In the genomic region with DNA sequence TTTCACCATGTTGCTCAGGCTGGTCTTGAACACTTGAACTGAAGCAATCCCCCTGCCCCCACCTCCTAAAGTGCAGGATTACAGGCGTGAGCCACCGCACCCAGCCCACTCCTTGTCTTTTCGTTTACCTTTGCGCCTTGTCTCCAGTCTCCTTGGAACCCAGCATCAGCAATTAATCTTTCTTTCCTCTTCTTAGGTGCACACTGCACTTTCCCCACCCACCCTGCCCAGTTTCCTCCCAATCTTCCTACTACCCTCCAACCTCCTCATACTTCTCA, we compare ENCODE assay signal across 11 cellular contexts. TPM values are rescaled to one million over a fixed set of nuclear protein-coding genes. Genes with fewer than 3 reads are reported as not detected.
DNase-seq lines count a peak whose midpoint lies in the region; ATAC-seq, FAIRE-seq and TF ChIP-seq lines count a peak whose summit lies in the region.
"Had no signal": no experiment of that assay in that cellular context is flagged by ENCODE, and none has a peak within 500 bp of the region (broad histone marks: within the 10 kb centered on the region; RNA-seq: fewer than 3 reads in every experiment).

No MANE protein-coding gene starts in this region.

- TF ChIP-seq POLR2A in K562 (conservative IDR thresholded peaks at IDR 0.05): no peak
- no peak for TF ChIP-seq POLR2A in erythroblast (IDR thresholded peaks at IDR 0.05; ENCODE audit: low read length)

- H3K79me2 ChIP-seq in K562 (ENCODE audit: control insufficient read depth, insufficient read depth, low read length): no peaks in the 10 kb centered on the region

- peaks cover 50% of the 10 kb centered on the region for H3K4me1 Mint-ChIP-seq in stimulated activated naive CD8-positive, alpha-beta T cell treated with anti-CD3 and anti-CD28 coated beads, Interleukin-15, amount 100 ng/mL, for 72 hours

- CTCF ChIA-PET in K562 (lab: Yijun Ruan, JAX; ENCODE audit: low intra/inter-chr PET ratio): no interaction called here

- peak overlapping the region; percentile 70 to 84 for H3K4me3 Mint-ChIP-seq in stimulated activated naive CD8-positive, alpha-beta T cell treated with anti-CD3 and anti-CD28 coated beads, Interleukin-15, amount 100 ng/mL, for 72 hours

- H2AFZ ChIP-seq in K562 (ENCODE audit: low read depth, low read length) (peak overlapping the region; percentile 97), mesenchymal stem cell (ENCODE audit: low read depth, low read length) (no peak overlapping the region)

- H4K8ac ChIP-seq in mesenchymal stem cell (ENCODE audit: low read length): peak overlapping the region; percentile 71

- H3K4me1 ChIP-seq in K562 (replicated peaks in 1 of 2; ENCODE audit: control insufficient read depth in 2 of 2, insufficient read depth in 2 of 2, low read length in 2 of 2) (peaks cover 10 to 35% of the 10 kb centered on the region in 2 experiments; a peak in 4 of 5 replicates), mesenchymal stem cell (ENCODE audit: control insufficient read depth, insufficient read depth, low read depth, low read length) (peaks cover 26% of the 10 kb centered on the region)

- no peaks in the 10 kb centered on the region for H3K9me3 Mint-ChIP-seq in stimulated activated naive CD8-positive, alpha-beta T cell treated with anti-CD3 and anti-CD28 coated beads, Interleukin-15, amount 100 ng/mL, for 72 hours

- H3K9ac ChIP-seq in K562 (ENCODE audit: insufficient read depth in 1 of 2, low read depth in 2 of 2, low read length in 2 of 2) (peak overlapping the region; percentile 63 to 89; a peak in 3 of 4 replicates), mesenchymal stem cell (ENCODE audit: low read length) (no peak overlapping the region)

- no TSS peak for BruUV-seq in K562 (replicated peaks; lab: Mats Ljungman, UMichigan)

- no peak for DNase-seq in stimulated activated naive CD8-positive, alpha-beta T cell treated with anti-CD3 and anti-CD28 coated beads, Interleukin-15, amount 100 ng/mL, for 72 hours
- no peak for DNase-seq in stimulated activated naive CD8-positive, alpha-beta T cell treated with anti-CD3 and anti-CD28 coated beads, Interleukin-15, Interleukin-2, amounts not matched to agents 100 U/mL and 50 U/mL, for 24 hours
- DNase-seq in K562 (ENCODE audit: extremely low read depth in 1 of 4, low spot score in 3 of 4) (no peak), mesenchymal stem cell (no peak), head of caudate nucleus (no peak), Ammon's horn (ENCODE audit: low spot score) (no peak), erythroblast (lab: John Stamatoyannopoulos, UW) (no peak), DMS53 treated with DMSO at 0.1 percent for 48 hours (lab: John Stamatoyannopoulos, UW; ENCODE audit: unreplicated experiment) (no peak)
- DNase-seq: activated gamma-delta T cell treated with Interleukin-2 at 50 U/mL for 16 hours, T1000 had no signal

- no peak overlapping the region for H3K14ac ChIP-seq in mesenchymal stem cell (ENCODE audit: low read length in 2 of 2)

- intact Hi-C loops in K562 (cut with micrococcal nuclease): no loop called here
- intact Hi-C loops in head of caudate nucleus (cut with DNase I): no loop called here

- H3K27ac ChIP-seq in K562 (ENCODE audit: extremely low read depth, low read depth, low read length) (peak overlapping the region; percentile 70; the same call in 2 of the 3 replicates), mesenchymal stem cell (ENCODE audit: low read length, poor library complexity, severe bottlenecking) (no peak overlapping the region)

- H2BK5ac ChIP-seq in mesenchymal stem cell (ENCODE audit: low read depth, low read length, poor library complexity, severe bottlenecking): no peak overlapping the region

- TF ChIP-seq RAD21 in K562 (CRISPR knock-in tag; conservative IDR thresholded peaks at IDR 0.05 in 1 of 2, IDR thresholded peaks at IDR 0.05 in 1 of 2): no peak

- H2BK120ac ChIP-seq in mesenchymal stem cell (ENCODE audit: low read depth, low read length): no peak overlapping the region

- no peak overlapping the region for H3K4ac ChIP-seq in mesenchymal stem cell (ENCODE audit: low read depth in 1 of 2, low read length in 2 of 2)

- no peaks in the 10 kb centered on the region for H3K9me3 ChIP-seq in K562 (replicated peaks; ENCODE audit: control insufficient read depth, insufficient read depth, low read depth, low read length)
- no peaks in the 10 kb centered on the region for H3K9me3 ChIP-seq in mesenchymal stem cell (ENCODE audit: control insufficient read depth, low read length)

- WGBS in K562 (ENCODE audit: insufficient coverage, low coverage, missing lambda C conversion rate): no CpG with 5 or more reads among the region's 4 CpGs
- WGBS in mesenchymal stem cell: 63% methylated on average over 4 of the region's 4 CpGs

- no peaks in the 10 kb centered on the region for H3K79me1 ChIP-seq in mesenchymal stem cell (replicated peaks; ENCODE audit: low read length, poor library complexity, severe bottlenecking)

- no peak overlapping the region for H2AK5ac ChIP-seq in mesenchymal stem cell (ENCODE audit: low read length, severe bottlenecking)

- no peak overlapping the region for H3K23ac ChIP-seq in mesenchymal stem cell (ENCODE audit: low read length in 2 of 2)

- no peak overlapping the region for H4K91ac ChIP-seq in mesenchymal stem cell (ENCODE audit: low read length)

- peak overlapping the region; percentile 12 for H2BK15ac ChIP-seq in mesenchymal stem cell (ENCODE audit: low read depth, poor library complexity, severe bottlenecking)

- FAIRE-seq in K562 (lab: Jason Lieb, UNC): no peak

- no peak for TF ChIP-seq EP300 in K562 (IDR thresholded peaks at IDR 0.05; ENCODE audit: low read length)

- peaks cover 28% of the 10 kb centered on the region for H3K27me3 Mint-ChIP-seq in stimulated activated naive CD8-positive, alpha-beta T cell treated with anti-CD3 and anti-CD28 coated beads, Interleukin-15, amount 100 ng/mL, for 72 hours

- H3K4me2 ChIP-seq in K562 (ENCODE audit: insufficient read depth, low read length) (peak overlapping the region; percentile 95), mesenchymal stem cell (ENCODE audit: low read length, poor library complexity, severe bottlenecking) (no peak overlapping the region)

- no peak for ATAC-seq in stimulated activated naive CD8-positive, alpha-beta T cell treated with anti-CD3 and anti-CD28 coated beads, Interleukin-15, amount 100 ng/mL, for 72 hours
- ATAC-seq in stimulated activated naive CD8-positive, alpha-beta T cell treated with anti-CD3 and anti-CD28 coated beads, Interleukin-15, Interleukin-2, amounts not matched to agents 100 U/mL and 50 U/mL, for 24 hours: no peak
- ATAC-seq in K562: peak; percentile 29

- H3K4me3 ChIP-seq in K562 (peak overlapping the region; percentile 47), mesenchymal stem cell (ENCODE audit: insufficient read depth in 1 of 2, low read depth in 1 of 2, low read length in 2 of 2) (no peak overlapping the region)

- in situ Hi-C loops in K562 (cut with MboI): no loop called here

- no peak overlapping the region for H3K18ac ChIP-seq in mesenchymal stem cell (ENCODE audit: low read depth in 1 of 2, low read length in 2 of 2)

- H2BK12ac ChIP-seq in mesenchymal stem cell (ENCODE audit: low read length in 2 of 2): no peak overlapping the region

- no peaks in the 10 kb centered on the region for H3K9me1 ChIP-seq in K562 (ENCODE audit: control insufficient read depth, insufficient read depth, low read length)

- H3K27me3 ChIP-seq in K562 (ENCODE audit: control insufficient read depth in 2 of 2, insufficient read depth in 2 of 2, low read length in 2 of 2) (no peaks in the 10 kb centered on the region), mesenchymal stem cell (ENCODE audit: control insufficient read depth in 1 of 2, insufficient read depth in 1 of 2, low read length in 2 of 2) (peaks cover 13 to 21% of the 10 kb centered on the region in 2 experiments)

- POLR2A ChIA-PET in K562 (lab: Yijun Ruan, JAX): interaction anchor here (0.6 to 1.9 kb wide), 5 partner anchors 9 to 877 kb away, joined by 3 to 8 read pairs (median 4); no protein-coding TSS in a partner anchor

- peaks cover 16% of the 10 kb centered on the region; the same call in 2 of the 3 replicates for H3K36me3 ChIP-seq in K562 (ENCODE audit: control insufficient read depth, insufficient read depth, low read length)
- peaks cover 9 to 14% of the 10 kb centered on the region in 2 experiments for H3K36me3 ChIP-seq in mesenchymal stem cell (ENCODE audit: control insufficient read depth in 1 of 2, insufficient read depth in 2 of 2, low read depth in 1 of 2, low read length in 2 of 2)

- TF ChIP-seq CTCF in K562 (IDR thresholded peaks at IDR 0.05 in 2 of 3, conservative IDR thresholded peaks at IDR 0.05 in 1 of 3; ENCODE audit: insufficient read depth in 2 of 3, low read depth in 1 of 3, low read length in 3 of 3): no peak

- no peaks in the 10 kb centered on the region for H4K20me1 ChIP-seq in K562 (replicated peaks; ENCODE audit: control insufficient read depth, insufficient read depth, low read length)

- H3K27ac Mint-ChIP-seq in stimulated activated naive CD8-positive, alpha-beta T cell treated with anti-CD3 and anti-CD28 coated beads, Interleukin-15, amount 100 ng/mL, for 72 hours: no peak overlapping the region

RNA-seq across cellular contexts. Expression of a gene that starts 1.5 kb away (rescaled TPM):
- 19.6 and 42.6 TPM in 2 replicates for total RNA-seq in K562 (2011; cell fraction: chromatin; rRNA removed; ENCODE audit: low replicate concordance)
- 35.5 and 39.7 TPM in 2 replicates for total RNA-seq in K562 (2011; cell fraction: nucleolus; rRNA removed)
- 20.2 and 25.8 TPM in 2 replicates for total RNA-seq in K562 (2011; cell fraction: nucleoplasm; rRNA removed)
- total RNA-seq in K562 (2014; rRNA removed) (6.7 and 10.4 TPM in 2 replicates), K562 (2014; rRNA removed; fragmentation: Illumina TruSeq; extraction: Trizol) (2.4 and 3.2 TPM in 2 replicates), K562 (2015; rRNA removed; fragmentation: Illumina TruSeq; extraction: Trizol) (5.4 and 6.8 TPM in 2 replicates), K562 (2021) (9.1 and 13.7 TPM in 2 replicates)
- polyA plus RNA-seq in K562 (2011; rRNA removed) (9.9 and 14.2 TPM in 2 replicates), K562 (2014; fragmentation: Illumina TruSeq; extraction: Trizol) (7.6 and 11.1 TPM in 2 replicates), K562 (2014; fragmentation: Nextera tagmentation; extraction: Ambion mirVana) (1 to 10 TPM; 2.2 to 4.0 TPM), K562 (2014; rRNA removed) (14.5 and 15.6 TPM in 2 replicates)
- polyA plus RNA-seq in K562 (2011; cell fraction: cytosol; rRNA removed): 15.6 and 18.1 TPM in 2 replicates
- polyA plus RNA-seq in K562 (2011; cell fraction: nucleus; rRNA removed): 65.6 and 71.0 TPM in 2 replicates
- polyA plus RNA-seq in K562 (2012): 10.1 and 20.8 TPM in 2 replicates
- polyA minus RNA-seq in K562 (2011; rRNA and poly(A)+ RNA removed): 4.0 and 4.2 TPM in 2 replicates
- polyA minus RNA-seq in K562 (2011; cell fraction: cytosol; rRNA and poly(A)+ RNA removed): 1.8 and 3.0 TPM in 2 replicates
- polyA minus RNA-seq in K562 (2011; cell fraction: nucleus; rRNA and poly(A)+ RNA removed): 6.5 and 6.6 TPM in 2 replicates
- polyA plus RNA-seq in mesenchymal stem cell (2013, experiment 1 of 2): 2.6 TPM
- polyA plus RNA-seq in mesenchymal stem cell (2013, experiment 2 of 2): 1.9 TPM
- total RNA-seq: LHCN-M2 had no signal

RNA-seq across cellular contexts. Expression of a gene that starts 11.7 kb away (rescaled TPM):
- total RNA-seq in K562 (2011; cell fraction: chromatin; rRNA removed; ENCODE audit: low replicate concordance): 28.4 and 69.3 TPM in 2 replicates
- 49.4 and 51.6 TPM in 2 replicates for total RNA-seq in K562 (2011; cell fraction: nucleolus; rRNA removed)
- 43.8 and 45.5 TPM in 2 replicates for total RNA-seq in K562 (2011; cell fraction: nucleoplasm; rRNA removed)
- total RNA-seq in K562 (2014; rRNA removed): 52.9 and 65.1 TPM in 2 replicates
- 25.5 and 25.7 TPM in 2 replicates for total RNA-seq in K562 (2014; rRNA removed; fragmentation: Illumina TruSeq; extraction: Trizol)
- 36.6 and 38.1 TPM in 2 replicates for total RNA-seq in K562 (2015; rRNA removed; fragmentation: Illumina TruSeq; extraction: Trizol)
- 61.1 and 61.4 TPM in 2 replicates for total RNA-seq in K562 (2021)
- polyA plus RNA-seq in K562 (2011; rRNA removed): 41.1 and 45.5 TPM in 2 replicates
- polyA plus RNA-seq in K562 (2011; cell fraction: cytosol; rRNA removed): 72.7 and 84.6 TPM in 2 replicates
- 74.5 and 78.4 TPM in 2 replicates for polyA plus RNA-seq in K562 (2011; cell fraction: nucleus; rRNA removed)
- polyA plus RNA-seq in K562 (2012): 54.2 and 70.9 TPM in 2 replicates
- polyA plus RNA-seq in K562 (2014; fragmentation: Illumina TruSeq; extraction: Trizol): 67.2 and 72.9 TPM in 2 replicates
- 10 to 100 TPM; 48.8 to 77.9 TPM for polyA plus RNA-seq in K562 (2014; fragmentation: Nextera tagmentation; extraction: Ambion mirVana)
- 72.9 and 90.0 TPM in 2 replicates for polyA plus RNA-seq in K562 (2014; rRNA removed)
- 21.2 and 32.3 TPM in 2 replicates for polyA minus RNA-seq in K562 (2011; rRNA and poly(A)+ RNA removed)
- 21.1 and 28.9 TPM in 2 replicates for polyA minus RNA-seq in K562 (2011; cell fraction: cytosol; rRNA and poly(A)+ RNA removed)
- 13.3 and 18.7 TPM in 2 replicates for polyA minus RNA-seq in K562 (2011; cell fraction: nucleus; rRNA and poly(A)+ RNA removed)
- 36.8 TPM for polyA plus RNA-seq in mesenchymal stem cell (2013, experiment 1 of 2)
- 39.0 TPM for polyA plus RNA-seq in mesenchymal stem cell (2013, experiment 2 of 2)

RNA-seq across cellular contexts. Expression of a gene that starts 12.2 kb away (rescaled TPM):
- 89.9 and 155 TPM in 2 replicates for total RNA-seq in K562 (2011; cell fraction: chromatin; rRNA removed; ENCODE audit: low replicate concordance)
- 115 and 117 TPM in 2 replicates for total RNA-seq in K562 (2011; cell fraction: nucleolus; rRNA removed)
- total RNA-seq in K562 (2011; cell fraction: nucleoplasm; rRNA removed): 129 and 140 TPM in 2 replicates
- total RNA-seq in K562 (2014; rRNA removed): 28.5 and 34.9 TPM in 2 replicates
- 16.6 and 17.8 TPM in 2 replicates for total RNA-seq in K562 (2014; rRNA removed; fragmentation: Illumina TruSeq; extraction: Trizol)
- total RNA-seq in K562 (2015; rRNA removed; fragmentation: Illumina TruSeq; extraction: Trizol): 22.4 and 23.0 TPM in 2 replicates
- total RNA-seq in K562 (2021): 98.9 and 102 TPM in 2 replicates
- 61.4 and 81.4 TPM in 2 replicates for polyA plus RNA-seq in K562 (2011; rRNA removed)
- polyA plus RNA-seq in K562 (2011; cell fraction: cytosol; rRNA removed): 88.4 and 90.5 TPM in 2 replicates
- polyA plus RNA-seq in K562 (2011; cell fraction: nucleus; rRNA removed): 93.5 and 104 TPM in 2 replicates
- polyA plus RNA-seq in K562 (2012): 107 and 141 TPM in 2 replicates
- polyA plus RNA-seq in K562 (2014; fragmentation: Illumina TruSeq; extraction: Trizol): 146 and 150 TPM in 2 replicates
- 10 to 100 TPM; 10.7 to 13.0 TPM for polyA plus RNA-seq in K562 (2014; fragmentation: Nextera tagmentation; extraction: Ambion mirVana)
- polyA plus RNA-seq in K562 (2014; rRNA removed): 64.6 and 74.6 TPM in 2 replicates
- polyA minus RNA-seq in K562 (2011; rRNA and poly(A)+ RNA removed): 48.9 and 53.2 TPM in 2 replicates
- polyA minus RNA-seq in K562 (2011; cell fraction: cytosol; rRNA and poly(A)+ RNA removed): 64.0 and 77.7 TPM in 2 replicates
- 18.8 and 38.0 TPM in 2 replicates for polyA minus RNA-seq in K562 (2011; cell fraction: nucleus; rRNA and poly(A)+ RNA removed)
- polyA plus RNA-seq in mesenchymal stem cell (2013, experiment 1 of 2): 136 TPM
- polyA plus RNA-seq in mesenchymal stem cell (2013, experiment 2 of 2): 141 TPM

RNA-seq across cellular contexts. Expression of a gene that starts 17.8 kb away (rescaled TPM):
- 3.8 and 10.8 TPM in 2 replicates for total RNA-seq in K562 (2011; cell fraction: chromatin; rRNA removed; ENCODE audit: low replicate concordance)
- 9.5 and 9.9 TPM in 2 replicates for total RNA-seq in K562 (2011; cell fraction: nucleolus; rRNA removed)
- total RNA-seq in K562 (2011; cell fraction: nucleoplasm; rRNA removed): 6.2 and 7.4 TPM in 2 replicates
- total RNA-seq in K562 (2014; rRNA removed): 1.8 and 2.5 TPM in 2 replicates
- total RNA-seq in K562 (2014; rRNA removed; fragmentation: Illumina TruSeq; extraction: Trizol): 0.80 and 0.89 TPM in 2 replicates
- 0.57 and 0.83 TPM in 2 replicates for total RNA-seq in K562 (2015; rRNA removed; fragmentation: Illumina TruSeq; extraction: Trizol)
- total RNA-seq in K562 (2021): 3.4 and 3.5 TPM in 2 replicates
- polyA plus RNA-seq in K562 (2011; rRNA removed): 0.74 and 1.6 TPM in 2 replicates
- 1.6 and 2.5 TPM in 2 replicates for polyA plus RNA-seq in K562 (2011; cell fraction: cytosol; rRNA removed)
- 7.2 and 7.5 TPM in 2 replicates for polyA plus RNA-seq in K562 (2011; cell fraction: nucleus; rRNA removed)
- 0.54 and 0.90 TPM in 2 replicates for polyA plus RNA-seq in K562 (2012)
- 1.8 and 1.9 TPM in 2 replicates for polyA plus RNA-seq in K562 (2014; fragmentation: Illumina TruSeq; extraction: Trizol)
- 1 to 10 TPM; 1.0 to 1.6 TPM for polyA plus RNA-seq in K562 (2014; fragmentation: Nextera tagmentation; extraction: Ambion mirVana)
- 1.5 and 2.6 TPM in 2 replicates for polyA plus RNA-seq in K562 (2014; rRNA removed)
- polyA minus RNA-seq in K562 (2011; rRNA and poly(A)+ RNA removed): 0.88 and 0.99 TPM in 2 replicates
- 1.0 and 1.5 TPM in 2 replicates for polyA minus RNA-seq in K562 (2011; cell fraction: cytosol; rRNA and poly(A)+ RNA removed)
- polyA minus RNA-seq in K562 (2011; cell fraction: nucleus; rRNA and poly(A)+ RNA removed): 2.8 and 3.2 TPM in 2 replicates
- 0.19 TPM for polyA plus RNA-seq in mesenchymal stem cell (2013, experiment 1 of 2)
- 0.23 TPM for polyA plus RNA-seq in mesenchymal stem cell (2013, experiment 2 of 2)

RNA-seq across cellular contexts. Expression of a gene that starts 21.5 kb away (rescaled TPM):
- total RNA-seq in K562 (2011; cell fraction: chromatin; rRNA removed; ENCODE audit: low replicate concordance): 24.6 and 29.6 TPM in 2 replicates
- total RNA-seq in K562 (2011; cell fraction: nucleolus; rRNA removed): 22.9 and 27.7 TPM in 2 replicates
- 36.2 and 50.7 TPM in 2 replicates for total RNA-seq in K562 (2011; cell fraction: nucleoplasm; rRNA removed)
- total RNA-seq in K562 (2014; rRNA removed) (47.5 and 75.8 TPM in 2 replicates), K562 (2014; rRNA removed; fragmentation: Illumina TruSeq; extraction: Trizol) (104 and 117 TPM in 2 replicates), K562 (2015; rRNA removed; fragmentation: Illumina TruSeq; extraction: Trizol) (114 TPM in 2 replicates), K562 (2021) (152 and 155 TPM in 2 replicates)
- polyA plus RNA-seq in K562 (2011; rRNA removed) (152 and 170 TPM in 2 replicates), K562 (2014; fragmentation: Illumina TruSeq; extraction: Trizol) (309 and 373 TPM in 2 replicates), K562 (2014; fragmentation: Nextera tagmentation; extraction: Ambion mirVana) (100 to 1,000 TPM; 246 to 279 TPM), K562 (2014; rRNA removed) (130 and 135 TPM in 2 replicates)
- polyA plus RNA-seq in K562 (2011; cell fraction: cytosol; rRNA removed): 165 and 263 TPM in 2 replicates
- 57.4 and 88.4 TPM in 2 replicates for polyA plus RNA-seq in K562 (2011; cell fraction: nucleus; rRNA removed)
- 192 and 504 TPM in 2 replicates for polyA plus RNA-seq in K562 (2012)
- polyA minus RNA-seq in K562 (2011; rRNA and poly(A)+ RNA removed): 102 and 103 TPM in 2 replicates
- polyA minus RNA-seq in K562 (2011; cell fraction: cytosol; rRNA and poly(A)+ RNA removed): 54.3 and 65.2 TPM in 2 replicates
- polyA minus RNA-seq in K562 (2011; cell fraction: nucleus; rRNA and poly(A)+ RNA removed): 10.8 and 28.3 TPM in 2 replicates
- 1,180 TPM for polyA plus RNA-seq in mesenchymal stem cell (2013, experiment 1 of 2)
- 1,203 TPM for polyA plus RNA-seq in mesenchymal stem cell (2013, experiment 2 of 2)
